In the genomic region with DNA sequence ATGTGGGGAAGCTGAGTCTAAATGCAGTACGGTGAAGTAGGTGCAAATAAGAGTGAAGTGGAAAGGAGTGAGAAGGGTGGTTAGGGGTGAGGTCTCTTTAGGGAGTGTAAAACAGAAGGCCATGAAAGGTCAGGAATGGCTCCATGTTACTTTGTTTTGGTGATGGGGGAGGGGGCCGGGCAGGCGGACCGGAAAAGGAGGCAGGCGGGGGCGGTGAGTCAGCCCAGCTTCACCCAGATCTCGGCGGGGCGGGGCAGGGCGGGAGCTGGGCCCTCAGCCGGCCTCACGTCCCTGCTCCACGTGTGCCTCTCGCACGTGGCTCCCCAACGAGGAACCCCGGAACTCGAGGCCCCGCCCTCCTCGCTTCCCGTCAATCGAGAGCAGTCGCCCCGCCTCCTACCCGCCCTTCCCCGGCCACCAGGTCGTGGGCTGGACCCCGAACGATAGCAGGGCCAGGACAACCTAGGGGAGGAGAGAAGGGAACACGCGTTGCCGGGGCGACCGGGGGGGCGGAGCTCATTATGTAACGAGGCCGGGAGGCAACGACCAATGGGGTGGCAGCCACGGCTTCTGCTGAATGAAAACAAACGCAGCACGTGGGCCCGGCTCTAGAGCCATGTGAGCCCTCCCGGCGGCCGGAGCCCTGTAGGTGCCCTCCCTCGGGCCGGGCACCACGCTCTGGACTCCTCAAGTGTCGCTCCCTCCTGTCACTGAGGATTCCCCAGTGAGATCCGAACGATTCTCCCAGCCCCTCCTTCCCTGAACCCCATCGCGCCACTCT, we compare ENCODE assay signal across 8 cellular contexts. TPM values are rescaled to one million over a fixed set of nuclear protein-coding genes. Genes with fewer than 3 reads are reported as not detected.
DNase-seq lines count a peak whose midpoint lies in the region; ATAC-seq, FAIRE-seq and TF ChIP-seq lines count a peak whose summit lies in the region.

No MANE protein-coding gene starts in this region.

- 7% methylated on average over 43 of the region's 53 CpGs for WGBS in A549 (ENCODE audit: missing lambda C conversion rate)
- WGBS in mammary epithelial cell (ENCODE audit: low coverage, missing lambda C conversion rate), result 0% methylated on average over 1 of the region's 53 CpGs
- 0 to 1% (median 1%) methylated on average over 40 to 53 of the region's 53 CpGs for WGBS in small intestine, 3 donors

- in situ Hi-C loops in mammary epithelial cell (cut with MboI; ENCODE audit: low sequenced_read_pairs in 2 of 2), result no loop called here

- peak overlapping the region; percentile 96 for H3K9ac ChIP-seq in mammary epithelial cell (ENCODE audit: insufficient read depth, low read length)

- ATAC-seq in A549 (peak; percentile 58 to 66), GM18867 (IDR thresholded peaks at IDR 0.05; ENCODE audit: unreplicated experiment) (peak; percentile 73), HG03139 (IDR thresholded peaks at IDR 0.05; ENCODE audit: unreplicated experiment) (peak; percentile 43)

- DNase-seq in A549 (ENCODE audit: low read depth in 1 of 2, low spot score in 1 of 2) (peak; percentile 99), NCI-H2196 treated with DMSO at 0.1 percent for 48 hours (lab: John Stamatoyannopoulos, UW; ENCODE audit: unreplicated experiment) (peak; percentile 85), mammary epithelial cell (peak; percentile 100), iPS-NIHi7 (ENCODE audit: extremely low spot score) (peak; percentile 93), small intestine (peak; percentile 100)

- H3K4me3 ChIP-seq in A549 (peak overlapping the region; percentile 54), WI38 (ENCODE audit: low read depth, low read length) (peak overlapping the region; percentile 71), mammary epithelial cell (replicated peaks in 1 of 3; ENCODE audit: insufficient read depth in 1 of 3, low read depth in 2 of 3, low read length in 3 of 3) (peak overlapping the region; percentile 75 to 99 (median 87)), small intestine (ENCODE audit: low read depth in 1 of 2, low read length in 2 of 2) (peak overlapping the region; percentile 66 to 68)

- H3K27ac ChIP-seq in A549 (peak overlapping the region; percentile 89), mammary epithelial cell (ENCODE audit: insufficient read depth, low read depth, low read length) (peak overlapping the region; percentile 96), small intestine (ENCODE audit: low read depth in 1 of 2, low read length in 1 of 2) (peak overlapping the region; percentile 96 to 99)

- no peaks in the 10 kb centered on the region for H3K27me3 ChIP-seq in mammary epithelial cell (ENCODE audit: insufficient read depth, low read length)
- H3K27me3 ChIP-seq in small intestine (ENCODE audit: control insufficient read depth in 2 of 2, insufficient read depth in 2 of 2, low read length in 2 of 2), result no peaks in the 10 kb centered on the region

- TF ChIP-seq EP300 in A549 (IDR thresholded peaks at IDR 0.05), result peak in 1 of 2 experiments; percentile 53; a peak in 1 of 5 replicates

- intact Hi-C loops in mammary epithelial cell (cut with micrococcal nuclease), result loop anchor here (1.0 to 5.0 kb wide), 3 partner anchors 14 to 37 kb away; a partner anchor contains a TSS

- FAIRE-seq in A549 (lab: Jason Lieb, UNC) (no peak), small intestine (lab: Jason Lieb, UNC) (no peak)

- no peak; a peak in 1 of 5 replicates for TF ChIP-seq RAD21 in A549 (conservative IDR thresholded peaks at IDR 0.05 in 1 of 2, IDR thresholded peaks at IDR 0.05 in 1 of 2)

- H3K9me3 ChIP-seq in A549 (no peaks in the 10 kb centered on the region), mammary epithelial cell (replicated peaks; ENCODE audit: insufficient read depth, low read length) (no peaks in the 10 kb centered on the region), small intestine (ENCODE audit: control insufficient read depth, low read depth) (no peaks in the 10 kb centered on the region)

- H3K36me3 ChIP-seq in mammary epithelial cell (ENCODE audit: insufficient read depth, low read length) (peaks cover 11% of the 10 kb centered on the region), small intestine (ENCODE audit: control insufficient read depth in 2 of 2, insufficient read depth in 2 of 2, low read length in 2 of 2) (peaks cover 3 to 12% of the 10 kb centered on the region in 2 donors)

- H3K4me1 ChIP-seq in A549 (peaks cover 53% of the 10 kb centered on the region), mammary epithelial cell (ENCODE audit: insufficient read depth, low read length) (peaks cover 31% of the 10 kb centered on the region), small intestine (ENCODE audit: control insufficient read depth in 2 of 2, insufficient read depth in 1 of 2, low read depth in 1 of 2, low read length in 1 of 2) (peaks cover 11 to 24% of the 10 kb centered on the region in 2 donors)

- peak overlapping the region; percentile 45 for H2AFZ ChIP-seq in mammary epithelial cell (ENCODE audit: low read depth, low read length)

- TF ChIP-seq POLR2A in A549 (IDR thresholded peaks at IDR 0.05; ENCODE audit: low read length), result no peak

- H4K20me1 ChIP-seq in mammary epithelial cell (ENCODE audit: insufficient read depth, low read length), result no peaks in the 10 kb centered on the region

- peaks cover 36% of the 10 kb centered on the region for H3K79me2 ChIP-seq in mammary epithelial cell (ENCODE audit: insufficient read depth, low read length)

- CTCF ChIA-PET in A549 (lab: Yijun Ruan, JAX) (interaction anchor here (0.6 to 17.1 kb wide), 12 partner anchors 8 to 119 kb away, joined by 3 to 390 read pairs (median 8); a partner anchor contains a TSS), mammary epithelial cell (lab: Charles Lee; ENCODE audit: low non-redundant PET) (interaction anchor here (0.6 to 1.6 kb wide), 3 partner anchors 13 to 70 kb away, joined by 3 to 6 read pairs (median 5); no protein-coding TSS in a partner anchor)

- POLR2A ChIA-PET in A549 (lab: Yijun Ruan, JAX), result interaction anchor here (0.6 to 7.1 kb wide), 12 partner anchors 14 to 1589 kb away, joined by 3 to 173 read pairs (median 5); a partner anchor contains a TSS

- TF ChIP-seq CTCF in A549 (IDR thresholded peaks at IDR 0.05) (no peak), WI38 (IDR thresholded peaks at IDR 0.05; ENCODE audit: low read depth, low read length) (no peak), mammary epithelial cell (conservative IDR thresholded peaks at IDR 0.05 in 1 of 2, IDR thresholded peaks at IDR 0.05 in 1 of 2; ENCODE audit: extremely low read depth in 1 of 2, insufficient read depth in 1 of 2, low read depth in 1 of 2, low read length in 2 of 2) (no peak)

- H3K4me2 ChIP-seq in A549 (peak overlapping the region; percentile 95), mammary epithelial cell (ENCODE audit: insufficient read depth, low read depth, low read length) (peak overlapping the region; percentile 93)

- no TSS peak for BruUV-seq in mammary epithelial cell (replicated peaks; lab: Mats Ljungman, UMichigan)

- dilution Hi-C loops in mammary epithelial cell (cut with HindIII; ENCODE audit: low sequenced_read_pairs), result no loop called here

RNA-seq across cellular contexts. Expression of a gene that starts 1.4 kb away (rescaled TPM):
- polyA plus RNA-seq in A549 (2011; rRNA removed) (1.2 and 2.4 TPM in 2 replicates), A549 (2017; fragmentation: RNase III; extraction: RNeasy Plus Mini Kit Qiagen cat#74134 plus additional on column Dnase treatment) (3.0 to 4.6 TPM (median 4.4 TPM) in 3 replicates), mammary epithelial cell (7.9 TPM), small intestine (10 to 100 TPM in 2 of 3 donors, 1 to 10 TPM in 1; 8.5 to 25.1 (median 15.7) TPM)
- polyA plus RNA-seq in A549 (2012; cell fraction: cytosol; rRNA removed), result 5.7 and 6.5 TPM in 2 replicates
- polyA plus RNA-seq in A549 (2012; cell fraction: nucleus; rRNA removed), result 12.1 and 15.2 TPM in 2 replicates
- 4.0 and 6.0 TPM in 2 replicates for polyA minus RNA-seq in A549 (2011; rRNA and poly(A)+ RNA removed)
- total RNA-seq in mammary epithelial cell, result 10 to 100 TPM in 1 of 2 donors, 1 to 10 TPM in 1; 2.0 to 25.9 TPM
- polyA minus RNA-seq in mammary epithelial cell, result 41.0 TPM

RNA-seq across cellular contexts. Expression of a gene that starts 22.7 kb away (rescaled TPM):
- polyA plus RNA-seq in A549 (2011; rRNA removed) (87.8 and 95.1 TPM in 2 replicates), A549 (2017; fragmentation: RNase III; extraction: RNeasy Plus Mini Kit Qiagen cat#74134 plus additional on column Dnase treatment) (60.4 to 70.1 TPM (median 64.8 TPM) in 3 replicates), mammary epithelial cell (41.3 TPM), small intestine (10 to 100 TPM; 53.1 to 81.6 (median 57.0) TPM)
- polyA plus RNA-seq in A549 (2012; cell fraction: cytosol; rRNA removed), result 24.3 and 30.5 TPM in 2 replicates
- polyA plus RNA-seq in A549 (2012; cell fraction: nucleus; rRNA removed), result 28.3 and 28.4 TPM in 2 replicates
- 32.5 and 33.0 TPM in 2 replicates for polyA minus RNA-seq in A549 (2011; rRNA and poly(A)+ RNA removed)
- total RNA-seq in mammary epithelial cell, result 10 to 100 TPM; 36.8 to 72.1 TPM
- polyA minus RNA-seq in mammary epithelial cell, result 53.9 TPM

RNA-seq across cellular contexts. Expression of a gene that starts 36.3 kb away (rescaled TPM):
- 20.1 and 27.4 TPM in 2 replicates for polyA plus RNA-seq in A549 (2011; rRNA removed)
- 12.5 and 15.3 TPM in 2 replicates for polyA plus RNA-seq in A549 (2012; cell fraction: cytosol; rRNA removed)
- polyA plus RNA-seq in A549 (2012; cell fraction: nucleus; rRNA removed), result 10.5 and 13.1 TPM in 2 replicates
- polyA plus RNA-seq in A549 (2017; fragmentation: RNase III; extraction: RNeasy Plus Mini Kit Qiagen cat#74134 plus additional on column Dnase treatment), result 16.1 to 23.7 TPM (median 22.5 TPM) in 3 replicates
- 25.5 and 26.9 TPM in 2 replicates for polyA minus RNA-seq in A549 (2011; rRNA and poly(A)+ RNA removed)
- 10 to 100 TPM; 10.8 to 11.7 TPM for total RNA-seq in mammary epithelial cell
- 10.0 TPM for polyA plus RNA-seq in mammary epithelial cell
- polyA minus RNA-seq in mammary epithelial cell, result 33.1 TPM
- 10 to 100 TPM; 22.4 to 50.7 (median 36.0) TPM for polyA plus RNA-seq in small intestine

RNA-seq across cellular contexts. Expression of a gene that starts 41.3 kb away (rescaled TPM):
- polyA plus RNA-seq in A549 (2011; rRNA removed), result 62.8 and 67.9 TPM in 2 replicates
- 30.9 and 36.2 TPM in 2 replicates for polyA plus RNA-seq in A549 (2012; cell fraction: cytosol; rRNA removed)
- 79.2 and 100 TPM in 2 replicates for polyA plus RNA-seq in A549 (2012; cell fraction: nucleus; rRNA removed)
- polyA plus RNA-seq in A549 (2017; fragmentation: RNase III; extraction: RNeasy Plus Mini Kit Qiagen cat#74134 plus additional on column Dnase treatment), result 44.5 to 48.2 TPM (median 45.5 TPM) in 3 replicates
- polyA minus RNA-seq in A549 (2011; rRNA and poly(A)+ RNA removed), result 51.1 and 56.5 TPM in 2 replicates
- 10 to 100 TPM; 28.7 to 61.9 TPM for total RNA-seq in mammary epithelial cell
- 25.7 TPM for polyA plus RNA-seq in mammary epithelial cell
- 74.9 TPM for polyA minus RNA-seq in mammary epithelial cell
- 10 to 100 TPM; 24.2 to 36.9 (median 28.6) TPM for polyA plus RNA-seq in small intestine

RNA-seq across cellular contexts. Expression of a gene that starts 44.8 kb away (rescaled TPM):
- 63.6 and 89.5 TPM in 2 replicates for polyA plus RNA-seq in A549 (2011; rRNA removed)
- polyA plus RNA-seq in A549 (2012; cell fraction: cytosol; rRNA removed), result 85.2 and 102 TPM in 2 replicates
- 320 and 427 TPM in 2 replicates for polyA plus RNA-seq in A549 (2012; cell fraction: nucleus; rRNA removed)
- 60.7 to 64.5 TPM (median 60.8 TPM) in 3 replicates for polyA plus RNA-seq in A549 (2017; fragmentation: RNase III; extraction: RNeasy Plus Mini Kit Qiagen cat#74134 plus additional on column Dnase treatment)
- 129 and 130 TPM in 2 replicates for polyA minus RNA-seq in A549 (2011; rRNA and poly(A)+ RNA removed)
- 10 to 100 TPM; 59.3 to 85.6 TPM for total RNA-seq in mammary epithelial cell
- polyA plus RNA-seq in mammary epithelial cell, result 91.2 TPM
- polyA minus RNA-seq in mammary epithelial cell, result 116 TPM
- 10 to 100 TPM; 43.0 to 64.6 (median 49.6) TPM for polyA plus RNA-seq in small intestine

Comparison
In these comparisons a context has a peak if more than half of its experiments do, and no peak if none do; other contexts are left out.
1. Peak in every context shown above with its lines: DNase-seq, ATAC-seq, H3K4me3 ChIP-seq and H3K27ac ChIP-seq.